23 cellular contexts compared by ENCODE assay signal in the genomic region with DNA sequence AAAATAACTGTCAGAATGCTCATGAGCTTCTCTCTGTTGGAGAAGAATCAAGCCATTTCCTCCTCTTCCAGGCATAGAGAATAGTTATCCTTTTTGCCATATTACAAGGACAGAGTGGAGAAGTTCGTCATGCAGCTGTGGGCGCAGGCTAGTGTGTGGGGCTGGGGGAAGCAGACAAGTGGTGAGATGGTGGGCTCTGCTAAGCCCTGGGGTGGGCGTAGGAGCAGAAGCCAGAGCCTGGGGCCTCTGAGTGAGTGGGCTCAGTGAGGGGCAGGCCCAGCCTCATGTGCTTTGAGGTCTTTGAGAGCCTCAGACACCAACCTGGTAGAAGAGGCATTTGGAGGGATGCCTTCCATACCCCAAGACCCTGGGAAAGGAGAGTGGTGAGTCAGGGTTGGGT. TPM values are rescaled to one million over a fixed set of nuclear protein-coding genes. Genes with fewer than 3 reads are reported as not detected.
DNase-seq lines count a peak whose midpoint lies in the region; ATAC-seq, FAIRE-seq and TF ChIP-seq lines count a peak whose summit lies in the region.
"Had no signal": no experiment of that assay in that cellular context is flagged by ENCODE, and none has a peak within 500 bp of the region (broad histone marks: within the 10 kb centered on the region; RNA-seq: fewer than 3 reads in every experiment).

No MANE protein-coding gene starts in this region.

- H3K23ac ChIP-seq in H1 (ENCODE audit: insufficient read length), result no peak overlapping the region
- H3K23ac ChIP-seq in trophoblast cell (ENCODE audit: low read length), result no peak overlapping the region

- H2BK120ac ChIP-seq in H1 (replicated peaks; ENCODE audit: low read depth, low read length), result no peak overlapping the region
- H2BK120ac ChIP-seq in trophoblast cell (ENCODE audit: insufficient read depth, low read length, poor library complexity), result no peak overlapping the region

- H3K9ac ChIP-seq in H1 (replicated peaks in 1 of 4; ENCODE audit: extremely low read depth in 1 of 4, low read depth in 3 of 4, low read length in 3 of 4) (no peak overlapping the region), trophoblast cell (ENCODE audit: low read length) (no peak overlapping the region)

- H3K4ac ChIP-seq in H1 (replicated peaks; ENCODE audit: insufficient read length, low read depth, low read length), result no peak overlapping the region
- H3K4ac ChIP-seq in trophoblast cell (ENCODE audit: low read depth, low read length), result peak overlapping the region; percentile 88

- no peak for TF ChIP-seq EP300 in H1 (IDR thresholded peaks at IDR 0.05; ENCODE audit: borderline replicate concordance in 1 of 2, low read depth in 2 of 2, low read length in 2 of 2)

- FAIRE-seq in H1 (lab: Jason Lieb, UNC), result no peak

- H3K4me1 ChIP-seq in H1 (replicated peaks in 1 of 4; ENCODE audit: control insufficient read depth in 3 of 4, insufficient read depth in 4 of 4, low read length in 3 of 4) (peaks cover 4 to 21% (median 12%) of the 10 kb centered on the region in 4 experiments), trophoblast cell (ENCODE audit: control insufficient read depth in 1 of 2, insufficient read depth in 2 of 2, low read length in 2 of 2) (peaks cover 3 to 9% of the 10 kb centered on the region in 2 experiments)
- H3K4me1 ChIP-seq: foreskin keratinocyte had no signal

- no peaks in the 10 kb centered on the region for H3K27me3 Mint-ChIP-seq in activated CD4-positive, alpha-beta T cell treated with anti-CD3 and anti-CD28 coated beads, Interleukin-2, amount 10 ng/mL, durations not matched to agents 24 days and 14 days
- H3K27me3 Mint-ChIP-seq in T-helper 17 cell, result no peaks in the 10 kb centered on the region
- H3K27me3 Mint-ChIP-seq: activated naive CD4-positive, alpha-beta T cell treated with anti-CD3 and anti-CD28 coated beads, Interleukin-2, amount 10 ng/mL, durations not matched to agents 7 days and 5 days had no signal

- no peak overlapping the region for H3K4me3 Mint-ChIP-seq in activated CD4-positive, alpha-beta T cell treated with anti-CD3 and anti-CD28 coated beads, Interleukin-2, amount 10 ng/mL, durations not matched to agents 24 days and 14 days
- no peak overlapping the region for H3K4me3 Mint-ChIP-seq in T-helper 17 cell
- H3K4me3 Mint-ChIP-seq: activated naive CD4-positive, alpha-beta T cell treated with anti-CD3 and anti-CD28 coated beads, Interleukin-2, amount 10 ng/mL, durations not matched to agents 7 days and 5 days; T-helper 1 cell treated with Interleukin-12 subunit alpha and Interleukin-12 subunit beta and Interleukin-4 antibody, amounts not matched to agents 30 μg/mL and 1 μg/mL, for 36 hours had no signal

- DNase-seq in activated CD4-positive, alpha-beta T cell treated with anti-CD3 and anti-CD28 coated beads, Interleukin-2, amount 10 ng/mL, durations not matched to agents 24 days and 14 days, result no peak
- no peak for DNase-seq in activated CD4-positive, alpha-beta T cell treated with anti-CD3 and anti-CD28 coated beads for 1 hour
- DNase-seq in T-helper 17 cell (no peak), H1 (ENCODE audit: low read depth in 1 of 2, low spot score in 2 of 2) (no peak), trophoblast cell (no peak), NCI-H1417 (lab: John Stamatoyannopoulos, UW) (no peak), NCI-H82 (lab: John Stamatoyannopoulos, UW) (no peak)
- DNase-seq: 8988T; activated CD4-positive, alpha-beta T cell treated with anti-CD3 and anti-CD28 coated beads, Interleukin-2, amount 50 U/mL, for 1 hour; activated naive CD4-positive, alpha-beta T cell treated with anti-CD3 and anti-CD28 coated beads, Interleukin-2, amount 10 ng/mL, durations not matched to agents 7 days and 5 days; activated T-cell treated with anti-CD3 and anti-CD28 coated beads for 4 hours; erythroblast; foreskin keratinocyte; GF-D8; NCI-H446; Peyer's patch; stimulated activated CD4-positive, alpha-beta T cell treated with anti-CD3 and anti-CD28 coated beads, Interleukin-2, amount 100 ng/mL, for 48 hours; upper lobe of right lung had no signal

- no peak overlapping the region; the same call in 1 of the 2 replicates for H2BK12ac ChIP-seq in H1 (ENCODE audit: low read depth, low read length)
- no peak overlapping the region for H2BK12ac ChIP-seq in trophoblast cell (ENCODE audit: low read length)

- 80% methylated on average over 3 of the region's 3 CpGs; no CpG with 5 or more reads in 1 of the 2 experiments for WGBS in H1 (ENCODE audit: extremely low coverage in 1 of 2, insufficient coverage in 1 of 2, insufficient read length in 1 of 2, insufficient replicate concordance in 2 of 2, low coverage in 1 of 2, low lambda C conversion rate in 2 of 2, missing lambda C conversion rate in 1 of 2), 2 experiments
- no CpG with 5 or more reads among the region's 3 CpGs for WGBS in trophoblast cell (ENCODE audit: extremely low coverage, insufficient coverage, insufficient read length)

- peaks cover 13 to 18% of the 10 kb centered on the region in 2 experiments for H4K20me1 ChIP-seq in H1 (replicated peaks in 1 of 2; ENCODE audit: control insufficient read depth in 1 of 2, insufficient read depth in 2 of 2, low read length in 2 of 2)

- H2BK20ac ChIP-seq in H1 (ENCODE audit: low read length), result no peak overlapping the region

- H3K27me3 ChIP-seq in H1 (replicated peaks in 1 of 4; ENCODE audit: control insufficient read depth in 3 of 4, extremely low read depth in 1 of 4, insufficient read depth in 3 of 4, low read length in 3 of 4) (no peaks in the 10 kb centered on the region), trophoblast cell (ENCODE audit: insufficient read depth, low read length) (no peaks in the 10 kb centered on the region)
- H3K27me3 ChIP-seq: ascending aorta, foreskin keratinocyte, neutrophil, Peyer's patch, upper lobe of right lung had no signal

- H2BK15ac ChIP-seq in H1 (ENCODE audit: low read length), result no peak overlapping the region

- peaks cover 22% of the 10 kb centered on the region for H3K4me1 Mint-ChIP-seq in activated CD4-positive, alpha-beta T cell treated with anti-CD3 and anti-CD28 coated beads, Interleukin-2, amount 10 ng/mL, durations not matched to agents 24 days and 14 days
- peaks cover 59% of the 10 kb centered on the region for H3K4me1 Mint-ChIP-seq in T-helper 17 cell

- H4K8ac ChIP-seq in H1 (ENCODE audit: extremely low read depth, insufficient read depth, low read length) (no peak overlapping the region), trophoblast cell (ENCODE audit: low read depth, low read length) (no peak overlapping the region)

- H3K4me3 ChIP-seq in H1 (ENCODE audit: extremely low read depth in 1 of 4, insufficient read depth in 2 of 4, low read depth in 3 of 4, low read length in 4 of 4) (no peak overlapping the region), trophoblast cell (ENCODE audit: low read depth, low read length) (no peak overlapping the region)
- H3K4me3 ChIP-seq: ascending aorta, Peyer's patch, upper lobe of right lung had no signal

- H4K12ac ChIP-seq in trophoblast cell (ENCODE audit: low read depth, low read length), result no peak overlapping the region

- no peak for TF ChIP-seq RAD21 in H1 (IDR thresholded peaks at IDR 0.05 in 1 of 2, conservative IDR thresholded peaks at IDR 0.05 in 1 of 2; ENCODE audit: low read depth in 2 of 2, low read length in 2 of 2)

- H4K91ac ChIP-seq in H1 (replicated peaks; ENCODE audit: insufficient read length, low read length) (no peak overlapping the region), trophoblast cell (ENCODE audit: low read depth, low read length) (no peak overlapping the region)

- no peak for TF ChIP-seq POLR2A in H1 (IDR thresholded peaks at IDR 0.05; ENCODE audit: control extremely low read depth in 1 of 2, low read depth in 2 of 2, low read length in 2 of 2)

- H3K9me3 ChIP-seq in T-helper 17 cell (ENCODE audit: control insufficient read depth, low read length, poor library complexity, severe bottlenecking) (no peaks in the 10 kb centered on the region), H1 (ENCODE audit: insufficient read depth in 2 of 2, low read depth in 1 of 2, low read length in 1 of 2) (no peaks in the 10 kb centered on the region), trophoblast cell (ENCODE audit: insufficient read depth, low read depth, low read length) (peaks cover 1% of the 10 kb centered on the region)
- H3K9me3 ChIP-seq: ascending aorta, neutrophil, Peyer's patch, upper lobe of right lung had no signal

- peaks cover 4% of the 10 kb centered on the region for H3K36me3 Mint-ChIP-seq in activated CD4-positive, alpha-beta T cell treated with anti-CD3 and anti-CD28 coated beads, Interleukin-2, amount 10 ng/mL, durations not matched to agents 24 days and 14 days (ENCODE audit: low read depth)
- H3K36me3 Mint-ChIP-seq in T-helper 17 cell (ENCODE audit: low read depth), result no peaks in the 10 kb centered on the region

- H3K27ac Mint-ChIP-seq in activated CD4-positive, alpha-beta T cell treated with anti-CD3 and anti-CD28 coated beads, Interleukin-2, amount 10 ng/mL, durations not matched to agents 24 days and 14 days, result peak overlapping the region; percentile 15
- peak overlapping the region; percentile 98 for H3K27ac Mint-ChIP-seq in T-helper 17 cell
- H3K27ac Mint-ChIP-seq: T-helper 1 cell treated with Interleukin-12 subunit alpha and Interleukin-12 subunit beta and Interleukin-4 antibody, amounts not matched to agents 30 μg/mL and 1 μg/mL, for 36 hours had no signal

- H2AFZ ChIP-seq in H1 (ENCODE audit: low read length) (no peak overlapping the region), trophoblast cell (ENCODE audit: insufficient read depth, low read length, poor library complexity) (no peak overlapping the region)

- H3K14ac ChIP-seq in H1 (ENCODE audit: insufficient read length) (no peak overlapping the region), trophoblast cell (ENCODE audit: low read length) (no peak overlapping the region)

- H3K4me2 ChIP-seq in H1 (ENCODE audit: insufficient read depth in 1 of 2, low read depth in 2 of 2, low read length in 2 of 2), result no peak overlapping the region
- no peak overlapping the region for H3K4me2 ChIP-seq in trophoblast cell (ENCODE audit: low read length)

- no peaks in the 10 kb centered on the region for H3K23me2 ChIP-seq in H1 (ENCODE audit: low read depth, low read length)

- no peak overlapping the region for H4K5ac ChIP-seq in H1 (ENCODE audit: insufficient read length, low read depth, low read length)

- H3K79me1 ChIP-seq in H1 (ENCODE audit: low read depth, low read length) (peaks cover 22% of the 10 kb centered on the region), trophoblast cell (ENCODE audit: low read length) (no peaks in the 10 kb centered on the region)

- CTCF ChIA-PET in H1 (lab: Charles Lee; ENCODE audit: partially characterized antibody), result interaction anchor here (0.6 to 1.3 kb wide), 9 partner anchors 8 to 440 kb away, joined by 3 to 4 read pairs (median 3); no protein-coding TSS in a partner anchor

- H3K79me2 ChIP-seq in H1 (ENCODE audit: control insufficient read depth in 1 of 2, insufficient read depth in 2 of 2, low read length in 2 of 2) (peaks cover 32 to 100% of the 10 kb centered on the region in 2 experiments), trophoblast cell (ENCODE audit: control insufficient read depth, insufficient read depth, low read length, poor library complexity) (peaks cover 22% of the 10 kb centered on the region)

- no peak for TF ChIP-seq CTCF in H1 (IDR thresholded peaks at IDR 0.05; ENCODE audit: control extremely low read depth in 1 of 3, insufficient read depth in 1 of 3, low read depth in 1 of 3, low read length in 3 of 3)

- no peak overlapping the region for H3K27ac ChIP-seq in H1 (ENCODE audit: low read depth, low read length)
- no peak overlapping the region for H3K27ac ChIP-seq in trophoblast cell (ENCODE audit: low read depth, low read length)
- H3K27ac ChIP-seq: ascending aorta, foreskin keratinocyte, neutrophil, Peyer's patch, upper lobe of right lung had no signal

- H3K36me3 ChIP-seq in H1 (ENCODE audit: control insufficient read depth in 2 of 4, insufficient read depth in 4 of 4, low read length in 3 of 4) (no peaks in the 10 kb centered on the region; a peak in 1 of 8 replicates), trophoblast cell (ENCODE audit: control insufficient read depth in 1 of 2, insufficient read depth in 2 of 2, low read length in 2 of 2) (peaks cover 0 to 2% of the 10 kb centered on the region in 2 experiments)
- H3K36me3 ChIP-seq: ascending aorta, neutrophil, upper lobe of right lung had no signal

- ATAC-seq in T-helper 17 cell, result no peak
- no peak for ATAC-seq in GM18511 (IDR thresholded peaks at IDR 0.05; ENCODE audit: unreplicated experiment)
- ATAC-seq: foreskin keratinocyte, upper lobe of right lung had no signal

- H2BK5ac ChIP-seq in H1 (ENCODE audit: low read depth, low read length) (no peak overlapping the region), trophoblast cell (ENCODE audit: low read depth, low read length, poor library complexity) (no peak overlapping the region)

- H2AK5ac ChIP-seq in H1 (ENCODE audit: low read depth, low read length) (0 out of 2 replicates have a peak overlapping the region, but pooled peaks have one; percentile 77), trophoblast cell (ENCODE audit: low read length) (no peak overlapping the region)

- POLR2A ChIA-PET in H1 (lab: Charles Lee; ENCODE audit: partially characterized antibody), result interaction anchor here (1.2 to 2.6 kb wide), 2 partner anchors 13 to 17 kb away, joined by 6 to 9 read pairs; no protein-coding TSS in a partner anchor

- H3K56ac ChIP-seq in H1 (replicated peaks; ENCODE audit: insufficient read length, low read depth, low read length), result no peak overlapping the region

- no peaks in the 10 kb centered on the region for H3K9me3 Mint-ChIP-seq in activated CD4-positive, alpha-beta T cell treated with anti-CD3 and anti-CD28 coated beads, Interleukin-2, amount 10 ng/mL, durations not matched to agents 24 days and 14 days
- H3K9me3 Mint-ChIP-seq: activated naive CD4-positive, alpha-beta T cell treated with anti-CD3 and anti-CD28 coated beads, Interleukin-2, amount 10 ng/mL, durations not matched to agents 7 days and 5 days; IgD-negative memory B cell; T-helper 1 cell treated with Interleukin-12 subunit alpha and Interleukin-12 subunit beta and Interleukin-4 antibody, amounts not matched to agents 30 μg/mL and 1 μg/mL, for 36 hours had no signal

- intact Hi-C loops in activated CD4-positive, alpha-beta T cell treated with anti-CD3 and anti-CD28 coated beads, Interleukin-2, amount 10 ng/mL, durations not matched to agents 24 days and 14 days (cut with micrococcal nuclease), result no loop called here

- H3K18ac ChIP-seq in H1 (ENCODE audit: extremely low read depth, low read length), result no peak overlapping the region
- H3K18ac ChIP-seq in trophoblast cell (ENCODE audit: low read length), result no peak overlapping the region

RNA-seq across cellular contexts. Expression of gene ARID1B, which starts 19.4 kb away (rescaled TPM):
- 61.7 and 67.5 TPM in 2 replicates for total RNA-seq in activated CD4-positive, alpha-beta T cell treated with anti-CD3 and anti-CD28 coated beads, Interleukin-2, amount 10 ng/mL, durations not matched to agents 24 days and 14 days
- total RNA-seq in T-helper 17 cell, result 100 to 1,000 TPM; 149 to 158 TPM
- total RNA-seq in H1 (2021; fragmentation: NEBNext Ultra II Directional; extraction: Animal tissue kit (Norgen Biotek cat#: 25700)), result 70.3 and 71.2 TPM in 2 replicates
- 24.3 and 32.2 TPM in 2 replicates for polyA plus RNA-seq in H1 (2011; rRNA removed)
- 23.8 TPM for polyA plus RNA-seq in H1 (2011; cell fraction: cytosol; rRNA removed)
- 72.6 TPM for polyA plus RNA-seq in H1 (2011; cell fraction: nucleus; rRNA removed)
- 39.0 to 46.3 TPM (median 43.7 TPM) in 4 replicates for polyA plus RNA-seq in H1 (2012, experiment 1 of 2)
- polyA plus RNA-seq in H1 (2012, experiment 2 of 2), result 7.0 TPM
- 29.4 TPM for polyA plus RNA-seq in H1 (2013, experiment 1 of 2)
- polyA plus RNA-seq in H1 (2013, experiment 2 of 2), result 29.7 TPM
- polyA minus RNA-seq in H1 (2011; rRNA and poly(A)+ RNA removed), result 124 and 131 TPM in 2 replicates
- 103 TPM for polyA minus RNA-seq in H1 (2011; cell fraction: cytosol; rRNA and poly(A)+ RNA removed)
- 315 TPM for polyA minus RNA-seq in H1 (2011; cell fraction: nucleus; rRNA and poly(A)+ RNA removed)
- polyA plus RNA-seq in trophoblast cell (2013), result 38.2 and 38.3 TPM in 2 replicates
